1 cellular context compared by ENCODE assay signal in genomic region chr1:236007781-236008180, GRCh38.
TF ChIP-seq lines count a peak whose summit lies in the region.

No MANE protein-coding gene starts in this region.

TF ChIP-seq in IMR-90, 13 proteins besides CTCF, POLR2A, EP300 and RAD21 (continued from another document):
- TF ChIP-seq CEBPB (IDR thresholded peaks at IDR 0.05; ENCODE audit: low read depth, low read length) = no peak
- TF ChIP-seq BHLHE40 (IDR thresholded peaks at IDR 0.05; ENCODE audit: low read depth, low read length) = no peak
- no peak for TF ChIP-seq NFE2L2 (IDR thresholded peaks at IDR 0.05; ENCODE audit: low read depth, low read length)
- no peak for TF ChIP-seq MXI1 (IDR thresholded peaks at IDR 0.05; ENCODE audit: borderline replicate concordance, low read depth, low read length)
